Comparison of ENCODE assay signal across 10 cellular contexts in genomic region chr7:127041689-127042452, GRCh38.
"Had no signal": no experiment of that assay in that cellular context is flagged by ENCODE, and none has a peak within 500 bp of the region (broad histone marks: within the 10 kb centered on the region; RNA-seq: fewer than 3 reads in every experiment).

No MANE protein-coding gene starts in this region.

- FAIRE-seq: H1, H54, K562 had no signal

- H2AFZ ChIP-seq: GM23338 had no signal

- H3K4me3 ChIP-seq: GM23338, K562 had no signal

- ATAC-seq: GM23338, K562 had no signal

- H3K4me2 ChIP-seq: GM23338 had no signal

- DNase-seq: H9, HCEC 1CT, HFFc6, IMR-90, KG1 had no signal

- H3K27ac ChIP-seq: HL-60 had no signal
